9 cellular contexts compared by ENCODE assay signal in genomic region chr3:14142567-14143270, GRCh38. TPM values are rescaled to one million over a fixed set of nuclear protein-coding genes. Genes with fewer than 3 reads are reported as not detected.
DNase-seq lines count a peak whose midpoint lies in the region; ATAC-seq and TF ChIP-seq lines count a peak whose summit lies in the region.
"Had no signal": no experiment of that assay in that cellular context is flagged by ENCODE, and none has a peak within 500 bp of the region (broad histone marks: within the 10 kb centered on the region; RNA-seq: fewer than 3 reads in every experiment).

No MANE protein-coding gene starts in this region.

- no peak for ATAC-seq in GM19455 (IDR thresholded peaks at IDR 0.05; ENCODE audit: unreplicated experiment)

- POLR2A ChIA-PET in MCF 10A (lab: Yijun Ruan, JAX), result interaction anchor here (0.9 to 11.5 kb wide), 12 partner anchors 9 to 246 kb away, joined by 3 to 294 read pairs (median 8); partner anchors contain the start of genes CHCHD4, LSM3, TMEM43 and XPC

- H3K9me3 ChIP-seq in SJSA1 (replicated peaks), result no peaks in the 10 kb centered on the region

- peaks cover 37% of the 10 kb centered on the region for H3K4me1 ChIP-seq in SJSA1 (replicated peaks)

- in situ Hi-C loops in G401 (cut with HindIII; ENCODE audit: low sequenced_read_pairs), result no loop called here

- H3K27me3 Mint-ChIP-seq in MCF 10A (ENCODE audit: insufficient read depth, unreplicated experiment) (no peaks in the 10 kb centered on the region), neural crest cell (ENCODE audit: low read depth) (no peaks in the 10 kb centered on the region)

- intact Hi-C loops in MCF 10A (cut with micrococcal nuclease), result loop anchor here (5.0 kb wide), 1 partner anchor 35 kb away; the partner anchor contains the start of genes LSM3 and XPC

- H3K4me1 Mint-ChIP-seq in MCF 10A (ENCODE audit: insufficient read depth, unreplicated experiment) (peaks cover 54% of the 10 kb centered on the region), neural crest cell (peaks cover 22% of the 10 kb centered on the region)

- CTCF ChIA-PET in MCF 10A (lab: Yijun Ruan, JAX), result interaction anchor here (0.5 to 1.6 kb wide), 8 partner anchors 9 to 802 kb away, joined by 3 to 8 read pairs (median 3); no protein-coding TSS in a partner anchor

- peaks cover 70% of the 10 kb centered on the region for H3K36me3 ChIP-seq in SJSA1

- TSS peak; percentile 38 for BruUV-seq in MCF 10A (replicated peaks; lab: Mats Ljungman, UMichigan)

- no peak overlapping the region for H3K4me3 ChIP-seq in SJSA1

- H3K4me3 Mint-ChIP-seq in MCF 10A (ENCODE audit: unreplicated experiment), result peak overlapping the region; percentile 21
- no peak overlapping the region for H3K4me3 Mint-ChIP-seq in neural crest cell

- no peaks in the 10 kb centered on the region for H3K27me3 ChIP-seq in SJSA1 (replicated peaks)

- H3K36me3 Mint-ChIP-seq in MCF 10A (ENCODE audit: insufficient read depth, unreplicated experiment) (peaks cover 71% of the 10 kb centered on the region), neural crest cell (ENCODE audit: low read depth) (peaks cover 3% of the 10 kb centered on the region)

- H3K27ac Mint-ChIP-seq in MCF 10A (ENCODE audit: low read depth, unreplicated experiment), result peak overlapping the region; percentile 99
- H3K27ac Mint-ChIP-seq in neural crest cell (ENCODE audit: unreplicated experiment), result peak overlapping the region; percentile 62

- H3K9me3 Mint-ChIP-seq in MCF 10A (ENCODE audit: unreplicated experiment) (no peaks in the 10 kb centered on the region), neural crest cell (no peaks in the 10 kb centered on the region)

- H3K27ac ChIP-seq in 22Rv1 (peak overlapping the region; percentile 51; the same call in 1 of the 2 replicates), SJSA1 (peak overlapping the region; percentile 99)

- DNase-seq in SJSA1 (ENCODE audit: low read depth in 1 of 2, low spot score in 2 of 2) (no peak), MCF 10A (ENCODE audit: unreplicated experiment) (peak; percentile 22), neural crest cell (ENCODE audit: low read depth, low spot score) (no peak), DMS53 (lab: John Stamatoyannopoulos, UW) (no peak), pons (ENCODE audit: low spot score) (no peak), G401 (ENCODE audit: low spot score) (no peak)
- DNase-seq: DMS 273 treated with DMSO at 0.1 percent for 48 hours had no signal

- TF ChIP-seq CTCF in 22Rv1 (IDR thresholded peaks at IDR 0.05) (no peak), MCF 10A (IDR thresholded peaks at IDR 0.05; ENCODE audit: unreplicated experiment) (no peak), neural crest cell (conservative IDR thresholded peaks at IDR 0.05) (no peak)

RNA-seq across cellular contexts. Expression of gene TMEM43, which starts 17.9 kb away (rescaled TPM):
- 82.1 and 82.7 TPM in 2 replicates for total RNA-seq in SJSA1 (2014; rRNA removed; shearing (Covaris generic))
- total RNA-seq in MCF 10A (2022) (120 and 124 TPM in 2 replicates), neural crest cell (42.7 and 42.9 TPM in 2 replicates)
- 38.6 and 52.1 TPM in 2 replicates for total RNA-seq in G401 (2014; rRNA removed; shearing (Covaris generic))

RNA-seq across cellular contexts. Expression of gene CHCHD4, which starts 18.0 kb away (rescaled TPM):
- total RNA-seq in SJSA1 (2014; rRNA removed; shearing (Covaris generic)), result 12.8 and 17.3 TPM in 2 replicates
- total RNA-seq in MCF 10A (2022) (31.6 and 35.0 TPM in 2 replicates), neural crest cell (16.9 and 17.0 TPM in 2 replicates)
- 15.5 and 26.1 TPM in 2 replicates for total RNA-seq in G401 (2014; rRNA removed; shearing (Covaris generic))

RNA-seq across cellular contexts. Expression of gene XPC, which starts 35.7 kb away (rescaled TPM):
- 12.9 and 17.7 TPM in 2 replicates for total RNA-seq in SJSA1 (2014; rRNA removed; shearing (Covaris generic))
- total RNA-seq in MCF 10A (2022), result 73.3 and 83.6 TPM in 2 replicates
- 37.3 and 41.6 TPM in 2 replicates for total RNA-seq in neural crest cell
- total RNA-seq in G401 (2014; rRNA removed; shearing (Covaris generic)), result 41.6 and 52.2 TPM in 2 replicates

RNA-seq across cellular contexts. Expression of gene LSM3, which starts 35.9 kb away (rescaled TPM):
- 22.4 and 25.9 TPM in 2 replicates for total RNA-seq in SJSA1 (2014; rRNA removed; shearing (Covaris generic))
- total RNA-seq in MCF 10A (2022) (10.2 and 12.9 TPM in 2 replicates), neural crest cell (18.3 and 19.1 TPM in 2 replicates)
- total RNA-seq in G401 (2014; rRNA removed; shearing (Covaris generic)), result 25.2 and 33.1 TPM in 2 replicates
